1 cellular context compared by ENCODE assay signal in the genomic region with DNA sequence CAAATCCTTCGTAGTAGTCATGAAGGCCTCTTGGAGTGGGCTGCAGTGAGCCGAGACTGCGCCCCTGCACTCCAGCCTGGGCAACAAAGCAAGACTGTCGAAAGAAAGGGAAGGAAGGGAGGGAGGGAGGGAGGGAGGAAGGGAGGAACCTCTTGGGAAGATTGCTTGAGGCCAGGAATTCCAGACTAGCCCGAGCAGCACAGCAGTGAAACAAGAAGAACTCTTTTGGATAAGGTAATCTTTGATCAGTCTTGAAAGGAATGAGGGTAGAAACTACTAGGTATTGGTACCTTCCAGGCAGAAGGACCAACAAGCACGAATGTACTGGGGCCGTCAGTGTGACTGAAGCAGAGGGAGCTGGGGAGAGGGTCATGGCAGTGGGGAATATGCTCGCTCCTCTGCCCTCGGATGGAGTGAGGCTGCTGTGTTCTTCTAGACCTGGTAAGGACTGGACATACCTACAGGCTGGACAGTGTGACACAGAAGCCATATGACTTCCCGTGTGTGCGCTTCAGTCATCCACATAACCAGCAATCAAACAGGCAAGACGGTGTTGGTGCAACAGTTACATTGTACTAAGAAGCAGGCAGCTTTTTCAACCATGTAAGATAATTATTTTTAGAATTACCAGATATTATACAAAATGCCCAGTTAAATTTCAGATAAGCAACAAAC.
TF ChIP-seq lines count a peak whose summit lies in the region.

No MANE protein-coding gene starts in this region.

TF ChIP-seq in K562, 482 proteins besides CTCF, POLR2A, EP300 and RAD21 (continued from another document):
- TF ChIP-seq, protein P1, sequence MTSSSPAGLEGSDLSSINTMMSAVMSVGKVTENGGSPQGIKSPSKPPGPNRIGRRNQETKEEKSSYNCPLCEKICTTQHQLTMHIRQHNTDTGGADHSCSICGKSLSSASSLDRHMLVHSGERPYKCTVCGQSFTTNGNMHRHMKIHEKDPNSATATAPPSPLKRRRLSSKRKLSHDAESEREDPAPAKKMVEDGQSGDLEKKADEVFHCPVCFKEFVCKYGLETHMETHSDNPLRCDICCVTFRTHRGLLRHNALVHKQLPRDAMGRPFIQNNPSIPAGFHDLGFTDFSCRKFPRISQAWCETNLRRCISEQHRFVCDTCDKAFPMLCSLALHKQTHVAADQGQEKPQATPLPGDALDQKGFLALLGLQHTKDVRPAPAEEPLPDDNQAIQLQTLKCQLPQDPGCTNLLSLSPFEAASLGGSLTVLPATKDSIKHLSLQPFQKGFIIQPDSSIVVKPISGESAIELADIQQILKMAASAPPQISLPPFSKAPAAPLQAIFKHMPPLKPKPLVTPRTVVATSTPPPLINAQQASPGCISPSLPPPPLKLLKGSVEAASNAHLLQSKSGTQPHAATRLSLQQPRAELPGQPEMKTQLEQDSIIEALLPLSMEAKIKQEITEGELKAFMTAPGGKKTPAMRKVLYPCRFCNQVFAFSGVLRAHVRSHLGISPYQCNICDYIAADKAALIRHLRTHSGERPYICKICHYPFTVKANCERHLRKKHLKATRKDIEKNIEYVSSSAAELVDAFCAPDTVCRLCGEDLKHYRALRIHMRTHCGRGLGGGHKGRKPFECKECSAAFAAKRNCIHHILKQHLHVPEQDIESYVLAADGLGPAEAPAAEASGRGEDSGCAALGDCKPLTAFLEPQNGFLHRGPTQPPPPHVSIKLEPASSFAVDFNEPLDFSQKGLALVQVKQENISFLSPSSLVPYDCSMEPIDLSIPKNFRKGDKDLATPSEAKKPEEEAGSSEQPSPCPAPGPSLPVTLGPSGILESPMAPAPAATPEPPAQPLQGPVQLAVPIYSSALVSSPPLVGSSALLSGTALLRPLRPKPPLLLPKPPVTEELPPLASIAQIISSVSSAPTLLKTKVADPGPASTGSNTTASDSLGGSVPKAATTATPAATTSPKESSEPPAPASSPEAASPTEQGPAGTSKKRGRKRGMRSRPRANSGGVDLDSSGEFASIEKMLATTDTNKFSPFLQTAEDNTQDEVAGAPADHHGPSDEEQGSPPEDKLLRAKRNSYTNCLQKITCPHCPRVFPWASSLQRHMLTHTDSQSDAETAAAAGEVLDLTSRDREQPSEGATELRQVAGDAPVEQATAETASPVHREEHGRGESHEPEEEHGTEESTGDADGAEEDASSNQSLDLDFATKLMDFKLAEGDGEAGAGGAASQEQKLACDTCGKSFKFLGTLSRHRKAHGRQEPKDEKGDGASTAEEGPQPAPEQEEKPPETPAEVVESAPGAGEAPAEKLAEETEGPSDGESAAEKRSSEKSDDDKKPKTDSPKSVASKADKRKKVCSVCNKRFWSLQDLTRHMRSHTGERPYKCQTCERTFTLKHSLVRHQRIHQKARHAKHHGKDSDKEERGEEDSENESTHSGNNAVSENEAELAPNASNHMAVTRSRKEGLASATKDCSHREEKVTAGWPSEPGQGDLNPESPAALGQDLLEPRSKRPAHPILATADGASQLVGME (CRISPR knock-in tag; IDR thresholded peaks at IDR 0.05) = no peak
- no peak for TF ChIP-seq TRIM28 (IDR thresholded peaks at IDR 0.05)
- TF ChIP-seq, protein P2, sequence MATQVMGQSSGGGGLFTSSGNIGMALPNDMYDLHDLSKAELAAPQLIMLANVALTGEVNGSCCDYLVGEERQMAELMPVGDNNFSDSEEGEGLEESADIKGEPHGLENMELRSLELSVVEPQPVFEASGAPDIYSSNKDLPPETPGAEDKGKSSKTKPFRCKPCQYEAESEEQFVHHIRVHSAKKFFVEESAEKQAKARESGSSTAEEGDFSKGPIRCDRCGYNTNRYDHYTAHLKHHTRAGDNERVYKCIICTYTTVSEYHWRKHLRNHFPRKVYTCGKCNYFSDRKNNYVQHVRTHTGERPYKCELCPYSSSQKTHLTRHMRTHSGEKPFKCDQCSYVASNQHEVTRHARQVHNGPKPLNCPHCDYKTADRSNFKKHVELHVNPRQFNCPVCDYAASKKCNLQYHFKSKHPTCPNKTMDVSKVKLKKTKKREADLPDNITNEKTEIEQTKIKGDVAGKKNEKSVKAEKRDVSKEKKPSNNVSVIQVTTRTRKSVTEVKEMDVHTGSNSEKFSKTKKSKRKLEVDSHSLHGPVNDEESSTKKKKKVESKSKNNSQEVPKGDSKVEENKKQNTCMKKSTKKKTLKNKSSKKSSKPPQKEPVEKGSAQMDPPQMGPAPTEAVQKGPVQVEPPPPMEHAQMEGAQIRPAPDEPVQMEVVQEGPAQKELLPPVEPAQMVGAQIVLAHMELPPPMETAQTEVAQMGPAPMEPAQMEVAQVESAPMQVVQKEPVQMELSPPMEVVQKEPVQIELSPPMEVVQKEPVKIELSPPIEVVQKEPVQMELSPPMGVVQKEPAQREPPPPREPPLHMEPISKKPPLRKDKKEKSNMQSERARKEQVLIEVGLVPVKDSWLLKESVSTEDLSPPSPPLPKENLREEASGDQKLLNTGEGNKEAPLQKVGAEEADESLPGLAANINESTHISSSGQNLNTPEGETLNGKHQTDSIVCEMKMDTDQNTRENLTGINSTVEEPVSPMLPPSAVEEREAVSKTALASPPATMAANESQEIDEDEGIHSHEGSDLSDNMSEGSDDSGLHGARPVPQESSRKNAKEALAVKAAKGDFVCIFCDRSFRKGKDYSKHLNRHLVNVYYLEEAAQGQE (CRISPR knock-in tag; IDR thresholded peaks at IDR 0.05; ENCODE audit: low read depth) = no peak
- no peak for TF ChIP-seq GABPA (tag; conservative IDR thresholded peaks at IDR 0.05; ENCODE audit: low read depth)
- no peak for TF ChIP-seq GATAD2A (IDR thresholded peaks at IDR 0.05)
- TF ChIP-seq CTBP1 (IDR thresholded peaks at IDR 0.05; ENCODE audit: borderline replicate concordance) = no peak
- no peak for TF ChIP-seq CBX1 (IDR thresholded peaks at IDR 0.05; ENCODE audit: low read depth)
- TF ChIP-seq NRF1 (conservative IDR thresholded peaks at IDR 0.05 in 1 of 2, IDR thresholded peaks at IDR 0.05 in 1 of 2) = no peak
- no peak for TF ChIP-seq KAT7 (CRISPR knock-in tag; IDR thresholded peaks at IDR 0.05; ENCODE audit: borderline replicate concordance)
- TF ChIP-seq ZNF263 (CRISPR knock-in tag; IDR thresholded peaks at IDR 0.05; ENCODE audit: borderline replicate concordance) = no peak
- TF ChIP-seq, protein P3, sequence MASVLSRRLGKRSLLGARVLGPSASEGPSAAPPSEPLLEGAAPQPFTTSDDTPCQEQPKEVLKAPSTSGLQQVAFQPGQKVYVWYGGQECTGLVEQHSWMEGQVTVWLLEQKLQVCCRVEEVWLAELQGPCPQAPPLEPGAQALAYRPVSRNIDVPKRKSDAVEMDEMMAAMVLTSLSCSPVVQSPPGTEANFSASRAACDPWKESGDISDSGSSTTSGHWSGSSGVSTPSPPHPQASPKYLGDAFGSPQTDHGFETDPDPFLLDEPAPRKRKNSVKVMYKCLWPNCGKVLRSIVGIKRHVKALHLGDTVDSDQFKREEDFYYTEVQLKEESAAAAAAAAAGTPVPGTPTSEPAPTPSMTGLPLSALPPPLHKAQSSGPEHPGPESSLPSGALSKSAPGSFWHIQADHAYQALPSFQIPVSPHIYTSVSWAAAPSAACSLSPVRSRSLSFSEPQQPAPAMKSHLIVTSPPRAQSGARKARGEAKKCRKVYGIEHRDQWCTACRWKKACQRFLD (CRISPR knock-in tag; IDR thresholded peaks at IDR 0.05) = no peak
- no peak for TF ChIP-seq SRSF7 (optimal IDR thresholded peaks at IDR 0.05; ENCODE audit: low read depth, low read length)
- TF ChIP-seq MEF2D (tag; conservative IDR thresholded peaks at IDR 0.05; ENCODE audit: low read depth) = no peak
- TF ChIP-seq CBX2 (IDR thresholded peaks at IDR 0.05; ENCODE audit: insufficient read depth, low read length, poor library complexity, severe bottlenecking) = no peak
- no peak for TF ChIP-seq PHF8 (IDR thresholded peaks at IDR 0.05; ENCODE audit: borderline replicate concordance, low read length)
- TF ChIP-seq ZNF444 (CRISPR knock-in tag; IDR thresholded peaks at IDR 0.05) = no peak
